18 cellular contexts compared by ENCODE assay signal in the genomic region with DNA sequence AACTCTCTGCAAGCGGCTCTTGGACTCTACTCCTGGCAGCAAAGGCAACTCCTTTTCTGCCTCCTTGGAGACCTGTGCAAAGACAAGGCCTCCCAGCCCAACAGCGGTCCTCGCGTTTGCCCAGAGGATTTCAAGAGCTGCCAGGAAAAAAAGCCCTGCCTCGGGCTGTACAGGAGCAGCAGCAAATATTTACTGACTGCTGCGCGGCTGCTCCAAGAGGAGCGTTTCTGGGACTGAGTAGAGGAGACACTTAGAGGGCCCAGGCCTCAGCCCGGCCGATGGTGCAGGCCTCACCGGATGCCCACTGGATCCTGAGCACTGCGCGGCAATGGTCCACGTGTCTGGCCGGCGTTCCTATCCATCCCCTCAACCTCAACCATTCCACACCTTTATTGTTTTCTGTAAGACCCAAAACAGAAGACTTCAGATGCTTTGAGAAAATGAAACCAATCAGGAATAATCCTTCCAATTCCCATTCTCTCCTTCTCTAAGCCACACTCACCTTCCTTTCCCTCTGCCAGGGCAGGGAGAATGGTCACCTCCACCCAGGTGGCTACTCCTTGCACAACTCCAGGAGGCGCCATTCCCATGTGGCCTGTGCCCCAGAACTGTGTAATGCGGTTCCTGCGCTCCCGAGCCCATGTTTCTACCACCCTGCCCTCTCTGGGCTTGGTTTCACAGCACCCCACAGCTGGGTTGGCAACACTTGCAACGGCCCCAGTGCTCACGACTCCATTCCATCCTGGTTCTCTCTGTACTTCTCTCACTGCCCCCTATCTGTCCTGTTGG.
A peak's percentile ranks its signal among the peaks of the same experiment; 100 is the strongest.
DNase-seq lines count a peak whose midpoint lies in the region; ATAC-seq and TF ChIP-seq lines count a peak whose summit lies in the region.
"Had no signal": no experiment of that assay in that cellular context is flagged by ENCODE, and none has a peak within 500 bp of the region (broad histone marks: within the 10 kb centered on the region; RNA-seq: fewer than 3 reads in every experiment).

No MANE protein-coding gene starts in this region.

- H3K27ac ChIP-seq in left lung (no peak overlapping the region), upper lobe of right lung (no peak overlapping the region)
- H3K27ac ChIP-seq: neutrophil, RWPE1, suprapubic skin had no signal

- H3K36me3 ChIP-seq in left lung = no peaks in the 10 kb centered on the region
- H3K36me3 ChIP-seq in upper lobe of right lung = no peaks in the 10 kb centered on the region
- H3K36me3 ChIP-seq: neutrophil, suprapubic skin had no signal

- intact Hi-C loops in Right ventricle myocardium superior (cut with DNase I) (no loop called here), cardiac septum (cut with DNase I) (loop anchor here (10.0 kb wide), 1 partner anchor 213 kb away; the partner anchor contains the start of gene TRABD2B), left lung (cut with DNase I) (no loop called here), upper lobe of right lung (cut with DNase I) (no loop called here)

- DNase-seq in Right ventricle myocardium superior = peak; percentile 66
- no peak for DNase-seq in cardiac septum (ENCODE audit: low spot score)
- peak; percentile 45 for DNase-seq in NCI-H2029 treated with DMSO at 0.1 percent for 48 hours (lab: John Stamatoyannopoulos, UW)
- peak; percentile 43 to 61 for DNase-seq in left lung
- DNase-seq in upper lobe of right lung = no peak
- DNase-seq in HPDE6-E6E7 (ENCODE audit: extremely low spot score) = no peak
- DNase-seq: activated B cell treated with CpG ODN at 0.5 μM for 24 hours; activated naive CD4-positive, alpha-beta T cell treated with anti-CD3 and anti-CD28 coated beads, Interleukin-2, amount 50 U/mL, for 16 hours; mesenchymal stem cell; NCI-H526; stimulated activated CD4-positive, alpha-beta T cell treated with anti-CD3 and anti-CD28 coated beads, Interleukin-2, amount 100 ng/mL, for 24 hours; T-helper 9 cell had no signal

- H3K9me3 ChIP-seq in left lung = no peaks in the 10 kb centered on the region
- no peaks in the 10 kb centered on the region for H3K9me3 ChIP-seq in upper lobe of right lung
- H3K9me3 ChIP-seq: neutrophil, suprapubic skin had no signal

- TF ChIP-seq CTCF in left lung (IDR thresholded peaks at IDR 0.05) = no peak
- no peak for TF ChIP-seq CTCF in upper lobe of right lung (IDR thresholded peaks at IDR 0.05)

- H3K27me3 ChIP-seq in left lung (no peaks in the 10 kb centered on the region), upper lobe of right lung (no peaks in the 10 kb centered on the region)
- H3K27me3 ChIP-seq: neutrophil, suprapubic skin had no signal

- ATAC-seq in Right ventricle myocardium superior (ENCODE audit: poor library complexity) (peak; percentile 28), left lung (peak; percentile 70), upper lobe of right lung (peak; percentile 43), HG02623 (IDR thresholded peaks at IDR 0.05; ENCODE audit: unreplicated experiment) (no peak)
- ATAC-seq: HCT116 had no signal

- H3K4me1 ChIP-seq in left lung (peaks cover 3 to 4% of the 10 kb centered on the region in 2 donors), upper lobe of right lung (peaks cover 23% of the 10 kb centered on the region)

- H3K4me3 ChIP-seq in left lung (no peak overlapping the region), upper lobe of right lung (no peak overlapping the region)
- H3K4me3 ChIP-seq: smooth muscle cell, suprapubic skin had no signal

Comparison
In these comparisons a context has a peak if more than half of its experiments do, and no peak if none do; other contexts are left out.
1. DNase-seq: peak in Right ventricle myocardium superior (single experiment), NCI-H2029 treated with DMSO at 0.1 percent for 48 hours (single experiment) and left lung (2 of 2); none in cardiac septum (single experiment), upper lobe of right lung (single experiment) and HPDE6-E6E7 (single experiment).